In genomic region chr12:6662906-6663742, GRCh38 we compare ENCODE assay signal across 1 cellular context.
TF ChIP-seq lines count a peak whose summit lies in the region.

ING4 (minus strand) TSS chr12:6663119; CDS start chr12:6663101, 18 bp downstream.

TF ChIP-seq in HEK293, 187 proteins besides CTCF, POLR2A, EP300 and RAD21 (continued from another document and continues in another):
- TF ChIP-seq, protein P1, sequence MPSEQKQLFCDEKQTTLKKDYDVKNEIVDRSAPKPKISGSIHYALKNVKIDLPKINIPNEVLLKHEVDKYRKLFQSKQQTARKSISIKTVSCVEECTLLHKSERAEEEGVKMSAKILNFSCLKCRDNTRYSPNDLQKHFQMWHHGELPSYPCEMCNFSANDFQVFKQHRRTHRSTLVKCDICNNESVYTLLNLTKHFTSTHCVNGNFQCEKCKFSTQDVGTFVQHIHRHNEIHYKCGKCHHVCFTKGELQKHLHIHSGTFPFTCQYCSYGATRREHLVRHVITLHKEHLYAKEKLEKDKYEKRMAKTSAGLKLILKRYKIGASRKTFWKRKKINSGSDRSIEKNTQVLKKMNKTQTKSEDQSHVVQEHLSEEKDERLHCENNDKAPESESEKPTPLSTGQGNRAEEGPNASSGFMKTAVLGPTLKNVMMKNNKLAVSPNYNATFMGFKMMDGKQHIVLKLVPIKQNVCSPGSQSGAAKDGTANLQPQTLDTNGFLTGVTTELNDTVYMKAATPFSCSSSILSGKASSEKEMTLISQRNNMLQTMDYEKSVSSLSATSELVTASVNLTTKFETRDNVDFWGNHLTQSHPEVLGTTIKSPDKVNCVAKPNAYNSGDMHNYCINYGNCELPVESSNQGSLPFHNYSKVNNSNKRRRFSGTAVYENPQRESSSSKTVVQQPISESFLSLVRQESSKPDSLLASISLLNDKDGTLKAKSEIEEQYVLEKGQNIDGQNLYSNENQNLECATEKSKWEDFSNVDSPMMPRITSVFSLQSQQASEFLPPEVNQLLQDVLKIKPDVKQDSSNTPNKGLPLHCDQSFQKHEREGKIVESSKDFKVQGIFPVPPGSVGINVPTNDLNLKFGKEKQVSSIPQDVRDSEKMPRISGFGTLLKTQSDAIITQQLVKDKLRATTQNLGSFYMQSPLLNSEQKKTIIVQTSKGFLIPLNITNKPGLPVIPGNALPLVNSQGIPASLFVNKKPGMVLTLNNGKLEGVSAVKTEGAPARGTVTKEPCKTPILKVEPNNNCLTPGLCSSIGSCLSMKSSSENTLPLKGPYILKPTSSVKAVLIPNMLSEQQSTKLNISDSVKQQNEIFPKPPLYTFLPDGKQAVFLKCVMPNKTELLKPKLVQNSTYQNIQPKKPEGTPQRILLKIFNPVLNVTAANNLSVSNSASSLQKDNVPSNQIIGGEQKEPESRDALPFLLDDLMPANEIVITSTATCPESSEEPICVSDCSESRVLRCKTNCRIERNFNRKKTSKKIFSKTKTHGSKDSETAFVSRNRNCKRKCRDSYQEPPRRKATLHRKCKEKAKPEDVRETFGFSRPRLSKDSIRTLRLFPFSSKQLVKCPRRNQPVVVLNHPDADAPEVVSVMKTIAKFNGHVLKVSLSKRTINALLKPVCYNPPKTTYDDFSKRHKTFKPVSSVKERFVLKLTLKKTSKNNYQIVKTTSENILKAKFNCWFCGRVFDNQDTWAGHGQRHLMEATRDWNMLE (tag by site-specific recombination; conservative IDR thresholded peaks at IDR 0.05; ENCODE audit: low read depth) = peak; percentile 100
- TF ChIP-seq SP3 (tag by site-specific recombination; IDR thresholded peaks at IDR 0.05) (peak; percentile 99), HOXC10 (CRISPR knock-in tag; IDR thresholded peaks at IDR 0.05) (0 out of 2 replicates have a peak, but pooled peaks have one; percentile 52), ZFP37 (tag by site-specific recombination; IDR thresholded peaks at IDR 0.05) (no peak), ZEB2 (tag by site-specific recombination; IDR thresholded peaks at IDR 0.05) (peak; percentile 92), RBAK (tag by site-specific recombination; IDR thresholded peaks at IDR 0.05) (no peak), ZBTB21 (tag by site-specific recombination; IDR thresholded peaks at IDR 0.05) (peak; percentile 100), ZNF132 (tag by site-specific recombination; IDR thresholded peaks at IDR 0.05; ENCODE audit: borderline replicate concordance) (no peak), ZNF214 (tag by site-specific recombination; IDR thresholded peaks at IDR 0.05; ENCODE audit: borderline replicate concordance) (no peak), ZNF433 (tag by site-specific recombination; IDR thresholded peaks at IDR 0.05; ENCODE audit: low read depth) (no peak), ZNF785 (tag by site-specific recombination; IDR thresholded peaks at IDR 0.05) (no peak), ZNF37A (tag by site-specific recombination; IDR thresholded peaks at IDR 0.05) (no peak), ZNF23 (tag by site-specific recombination; IDR thresholded peaks at IDR 0.05; ENCODE audit: borderline replicate concordance) (no peak), ZNF416 (tag by site-specific recombination; IDR thresholded peaks at IDR 0.05) (no peak), ZNF776 (tag by site-specific recombination; IDR thresholded peaks at IDR 0.05; ENCODE audit: borderline replicate concordance) (no peak), ZNF692 (tag by site-specific recombination; IDR thresholded peaks at IDR 0.05) (peak; percentile 67), HOXA7 (CRISPR knock-in tag; IDR thresholded peaks at IDR 0.05; ENCODE audit: borderline replicate concordance) (no peak), ZNF248 (tag by site-specific recombination; IDR thresholded peaks at IDR 0.05) (no peak), ZNF629 (tag by site-specific recombination; IDR thresholded peaks at IDR 0.05) (peak; percentile 100), ZNF747 (tag by site-specific recombination; IDR thresholded peaks at IDR 0.05) (no peak), ZNF239 (tag by site-specific recombination; IDR thresholded peaks at IDR 0.05) (no peak), KLF10 (tag by site-specific recombination; IDR thresholded peaks at IDR 0.05) (peak; percentile 80), ZNF707 (tag by site-specific recombination; IDR thresholded peaks at IDR 0.05) (no peak), ZNF394 (tag by site-specific recombination; IDR thresholded peaks at IDR 0.05; ENCODE audit: borderline replicate concordance) (peak; percentile 74), ZNF350 (tag by site-specific recombination; IDR thresholded peaks at IDR 0.05) (no peak), GFI1B (tag by site-specific recombination; IDR thresholded peaks at IDR 0.05) (no peak), ZNF639 (tag by site-specific recombination; IDR thresholded peaks at IDR 0.05) (peak; percentile 95), ZNF596 (tag by site-specific recombination; IDR thresholded peaks at IDR 0.05) (no peak), REST (tag by site-specific recombination; IDR thresholded peaks at IDR 0.05) (no peak; the same call in 1 of the 2 replicates), ZNF571 (tag by site-specific recombination; IDR thresholded peaks at IDR 0.05) (no peak), ZNF621 (tag by site-specific recombination; IDR thresholded peaks at IDR 0.05) (no peak), SP2 (tag by site-specific recombination; IDR thresholded peaks at IDR 0.05) (peak; percentile 99), ZNF600 (tag by site-specific recombination; IDR thresholded peaks at IDR 0.05) (peak; percentile 44), GLIS1 (tag by site-specific recombination; IDR thresholded peaks at IDR 0.05) (peak; percentile 82), ZNF488 (tag by site-specific recombination; IDR thresholded peaks at IDR 0.05) (no peak), ZBTB48 (tag by site-specific recombination; IDR thresholded peaks at IDR 0.05) (no peak), ZNF221 (tag by site-specific recombination; IDR thresholded peaks at IDR 0.05; ENCODE audit: borderline replicate concordance) (no peak), ZNF18 (tag by site-specific recombination; IDR thresholded peaks at IDR 0.05) (no peak)
- TF ChIP-seq, protein P2, sequence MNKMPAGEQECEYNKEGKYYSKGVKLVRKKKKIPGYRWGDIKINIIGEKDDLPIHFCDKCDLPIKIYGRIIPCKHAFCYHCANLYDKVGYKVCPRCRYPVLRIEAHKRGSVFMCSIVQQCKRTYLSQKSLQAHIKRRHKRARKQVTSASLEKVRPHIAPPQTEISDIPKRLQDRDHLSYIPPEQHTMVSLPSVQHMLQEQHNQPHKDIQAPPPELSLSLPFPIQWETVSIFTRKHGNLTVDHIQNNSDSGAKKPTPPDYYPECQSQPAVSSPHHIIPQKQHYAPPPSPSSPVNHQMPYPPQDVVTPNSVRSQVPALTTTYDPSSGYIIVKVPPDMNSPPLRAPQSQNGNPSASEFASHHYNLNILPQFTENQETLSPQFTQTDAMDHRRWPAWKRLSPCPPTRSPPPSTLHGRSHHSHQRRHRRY (tag by site-specific recombination; IDR thresholded peaks at IDR 0.05) = no peak
- TF ChIP-seq, protein P3, sequence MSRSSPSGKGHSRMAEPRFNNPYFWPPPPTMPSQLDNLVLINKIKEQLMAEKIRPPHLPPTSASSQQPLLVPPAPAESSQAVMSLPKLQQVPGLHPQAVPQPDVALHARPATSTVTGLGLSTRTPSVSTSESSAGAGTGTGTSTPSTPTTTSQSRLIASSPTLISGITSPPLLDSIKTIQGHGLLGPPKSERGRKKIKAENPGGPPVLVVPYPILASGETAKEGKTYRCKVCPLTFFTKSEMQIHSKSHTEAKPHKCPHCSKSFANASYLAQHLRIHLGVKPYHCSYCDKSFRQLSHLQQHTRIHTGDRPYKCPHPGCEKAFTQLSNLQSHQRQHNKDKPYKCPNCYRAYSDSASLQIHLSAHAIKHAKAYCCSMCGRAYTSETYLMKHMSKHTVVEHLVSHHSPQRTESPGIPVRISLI (tag by site-specific recombination; IDR thresholded peaks at IDR 0.05) = peak; percentile 97
- TF ChIP-seq, protein P4, sequence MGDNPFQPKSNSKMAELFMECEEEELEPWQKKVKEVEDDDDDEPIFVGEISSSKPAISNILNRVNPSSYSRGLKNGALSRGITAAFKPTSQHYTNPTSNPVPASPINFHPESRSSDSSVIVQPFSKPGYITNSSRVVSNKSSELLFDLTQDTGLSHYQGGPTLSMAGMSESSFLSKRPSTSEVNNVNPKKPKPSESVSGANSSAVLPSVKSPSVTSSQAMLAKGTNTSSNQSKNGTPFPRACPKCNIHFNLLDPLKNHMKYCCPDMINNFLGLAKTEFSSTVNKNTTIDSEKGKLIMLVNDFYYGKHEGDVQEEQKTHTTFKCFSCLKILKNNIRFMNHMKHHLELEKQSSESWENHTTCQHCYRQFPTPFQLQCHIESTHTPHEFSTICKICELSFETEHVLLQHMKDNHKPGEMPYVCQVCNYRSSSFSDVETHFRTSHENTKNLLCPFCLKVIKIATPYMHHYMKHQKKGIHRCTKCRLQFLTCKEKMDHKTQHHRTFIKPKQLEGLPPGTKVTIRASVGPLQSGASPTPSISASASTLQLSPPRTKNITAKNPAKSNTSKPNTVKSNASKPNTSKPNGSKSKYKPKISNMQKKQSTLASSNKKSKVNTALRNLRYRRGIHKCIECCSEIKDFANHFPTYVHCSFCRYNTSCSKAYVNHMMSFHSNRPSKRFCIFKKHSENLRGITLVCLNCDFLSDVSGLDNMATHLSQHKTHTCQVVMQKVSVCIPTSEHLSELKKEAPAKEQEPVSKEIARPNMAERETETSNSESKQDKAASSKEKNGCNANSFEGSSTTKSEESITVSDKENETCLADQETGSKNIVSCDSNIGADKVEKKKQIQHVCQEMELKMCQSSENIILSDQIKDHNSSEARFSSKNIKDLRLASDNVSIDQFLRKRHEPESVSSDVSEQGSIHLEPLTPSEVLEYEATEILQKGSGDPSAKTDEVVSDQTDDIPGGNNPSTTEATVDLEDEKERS (tag by site-specific recombination; IDR thresholded peaks at IDR 0.05) = no peak
- TF ChIP-seq, protein P5, sequence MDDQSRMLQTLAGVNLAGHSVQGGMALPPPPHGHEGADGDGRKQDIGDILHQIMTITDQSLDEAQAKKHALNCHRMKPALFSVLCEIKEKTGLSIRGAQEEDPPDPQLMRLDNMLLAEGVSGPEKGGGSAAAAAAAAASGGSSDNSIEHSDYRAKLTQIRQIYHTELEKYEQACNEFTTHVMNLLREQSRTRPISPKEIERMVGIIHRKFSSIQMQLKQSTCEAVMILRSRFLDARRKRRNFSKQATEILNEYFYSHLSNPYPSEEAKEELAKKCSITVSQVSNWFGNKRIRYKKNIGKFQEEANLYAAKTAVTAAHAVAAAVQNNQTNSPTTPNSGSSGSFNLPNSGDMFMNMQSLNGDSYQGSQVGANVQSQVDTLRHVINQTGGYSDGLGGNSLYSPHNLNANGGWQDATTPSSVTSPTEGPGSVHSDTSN (CRISPR knock-in tag; IDR thresholded peaks at IDR 0.05) = 0 out of 2 replicates have a peak, but pooled peaks have one; percentile 28
